In the genomic region with DNA sequence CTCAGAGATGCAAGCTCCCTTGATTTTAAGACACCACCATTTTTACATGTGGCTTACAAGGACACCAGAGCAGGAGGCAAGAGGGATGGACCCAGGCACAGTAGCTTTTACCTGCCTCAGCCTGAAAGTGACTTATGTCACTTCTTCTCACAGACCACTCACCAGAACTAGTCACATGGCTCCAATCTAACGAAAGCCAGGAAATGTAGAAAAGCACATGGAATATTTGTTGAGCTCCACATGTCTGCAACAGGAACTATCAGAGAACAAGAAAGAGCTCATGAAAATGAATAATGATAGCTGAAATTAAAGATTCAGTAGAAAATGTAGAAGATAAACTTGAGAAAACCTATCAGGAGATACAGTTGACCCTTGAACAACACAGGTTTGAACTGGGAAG, we compare ENCODE assay signal across 9 cellular contexts.
"Had no signal": no experiment of that assay in that cellular context is flagged by ENCODE, and none has a peak within 500 bp of the region (broad histone marks: within the 10 kb centered on the region; RNA-seq: fewer than 3 reads in every experiment).

No MANE protein-coding gene starts in this region.

- H3K4me3 Mint-ChIP-seq: H9, HFFc6 had no signal

- DNase-seq: GM23248, GOT3, H7, H9, HCEC 1CT, HFFc6 had no signal

- H3K36me3 ChIP-seq: HAP-1 had no signal

- H3K27ac Mint-ChIP-seq: H9, HFFc6 had no signal

- H3K4me1 ChIP-seq: HAP-1 had no signal

- H3K4me3 ChIP-seq: GM23248, HAP-1 had no signal

- H3K9ac ChIP-seq: GM23248 had no signal

- H3K9me3 ChIP-seq: HAP-1 had no signal

- H2AFZ ChIP-seq: GM23248 had no signal

- H3K9me3 Mint-ChIP-seq: H9 had no signal

- H3K27ac ChIP-seq: GM23248 had no signal

- FAIRE-seq: H54 had no signal

- ATAC-seq: HCT116 had no signal
